8 cellular contexts compared by ENCODE assay signal in genomic region chr15:74432968-74433591, GRCh38. TPM values are rescaled to one million over a fixed set of nuclear protein-coding genes. Genes with fewer than 3 reads are reported as not detected.
A peak's percentile ranks its signal among the peaks of the same experiment; 100 is the strongest.
DNase-seq lines count a peak whose midpoint lies in the region; FAIRE-seq and TF ChIP-seq lines count a peak whose summit lies in the region.

No MANE protein-coding gene starts in this region.

- no peak overlapping the region for H3K4ac ChIP-seq in H1 (replicated peaks; ENCODE audit: insufficient read length, low read depth, low read length)

- H3K79me1 ChIP-seq in H1 (ENCODE audit: low read depth, low read length): no peaks in the 10 kb centered on the region; the same call in none of the 2 replicates

- H3K4me2 ChIP-seq in OCI-LY3 (ENCODE audit: low read length) (peak overlapping the region; percentile 95), H1 (ENCODE audit: insufficient read depth in 1 of 2, low read depth in 2 of 2, low read length in 2 of 2) (peak overlapping the region; percentile 75 to 90), neural progenitor cell (peak overlapping the region; percentile 98)

- no peak overlapping the region for H2AK5ac ChIP-seq in H1 (ENCODE audit: low read depth, low read length)

- no peak for TF ChIP-seq POLR2A in H1 (IDR thresholded peaks at IDR 0.05; ENCODE audit: control extremely low read depth in 1 of 2, low read depth in 2 of 2, low read length in 2 of 2)

- H3K4me1 ChIP-seq in OCI-LY3 (ENCODE audit: low read length) (peaks cover 73% of the 10 kb centered on the region), H1 (replicated peaks in 1 of 4; ENCODE audit: control insufficient read depth in 3 of 4, insufficient read depth in 4 of 4, low read length in 3 of 4) (peaks cover 0 to 12% (median 7%) of the 10 kb centered on the region in 4 experiments; a peak in 6 of 7 replicates), neural progenitor cell (peaks cover 13% of the 10 kb centered on the region)

- peak overlapping the region; percentile 69 for H4K8ac ChIP-seq in H1 (ENCODE audit: extremely low read depth, insufficient read depth, low read length)

- no peak overlapping the region; the same call in 1 of the 2 replicates for H2BK15ac ChIP-seq in H1 (ENCODE audit: low read length)

- H3F3A ChIP-seq in neural progenitor cell (ENCODE audit: low read depth): peaks cover 8% of the 10 kb centered on the region

- H3K27ac Mint-ChIP-seq in neural progenitor cell: no peak overlapping the region

- H3K23ac ChIP-seq in H1 (ENCODE audit: insufficient read length): no peak overlapping the region

- no peak overlapping the region for H4K91ac ChIP-seq in H1 (replicated peaks; ENCODE audit: insufficient read length, low read length)

- peak overlapping the region; percentile 84 for H3K4me3 Mint-ChIP-seq in neural progenitor cell

- POLR2A ChIA-PET in H1 (lab: Charles Lee; ENCODE audit: partially characterized antibody): interaction anchor here (1.1 to 1.4 kb wide), 2 partner anchors 11 to 19 kb away, joined by 3 to 4 read pairs; no protein-coding TSS in a partner anchor

- H3K56ac ChIP-seq in H1 (replicated peaks; ENCODE audit: insufficient read length, low read depth, low read length): peak overlapping the region; percentile 54

- CTCF ChIA-PET in H1 (lab: Charles Lee; ENCODE audit: partially characterized antibody): interaction anchor here (0.9 to 41.3 kb wide), 4 partner anchors 15 to 103 kb away, joined by 3 to 1311 read pairs (median 4); partner anchors contain the start of gene CYP11A1

- H3K18ac ChIP-seq in H1 (ENCODE audit: extremely low read depth, low read length): peak overlapping the region; percentile 60; the same call in 1 of the 2 replicates

- H3K79me2 ChIP-seq in OCI-LY3 (ENCODE audit: low read length) (peaks cover 83% of the 10 kb centered on the region), H1 (ENCODE audit: control insufficient read depth in 1 of 2, insufficient read depth in 2 of 2, low read length in 2 of 2) (peaks cover 0 to 22% of the 10 kb centered on the region in 2 experiments; a peak in 2 of 4 replicates), neural progenitor cell (ENCODE audit: low read depth) (peaks cover 4% of the 10 kb centered on the region)

- H3K4me3 ChIP-seq in OCI-LY3 (ENCODE audit: low read length) (peak overlapping the region; percentile 95), H1 (ENCODE audit: extremely low read depth in 1 of 4, insufficient read depth in 2 of 4, low read depth in 3 of 4, low read length in 4 of 4) (peak overlapping the region; percentile 70 to 89 (median 76)), neural progenitor cell (peak overlapping the region; percentile 78)

- H3K9ac ChIP-seq in OCI-LY3 (ENCODE audit: low read length) (peak overlapping the region; percentile 99), H1 (replicated peaks in 1 of 4; ENCODE audit: extremely low read depth in 1 of 4, low read depth in 3 of 4, low read length in 3 of 4) (peak overlapping the region in 3 of 4 experiments; percentile 42 to 58 (median 56); a peak in 6 of 7 replicates), neural progenitor cell (no peak overlapping the region)

- H3K27me3 ChIP-seq in OCI-LY3 (ENCODE audit: low read depth, low read length): no peaks in the 10 kb centered on the region
- peaks cover 0 to 14% (median 10%) of the 10 kb centered on the region in 4 experiments; a peak in 5 of 7 replicates for H3K27me3 ChIP-seq in H1 (replicated peaks in 1 of 4; ENCODE audit: control insufficient read depth in 3 of 4, extremely low read depth in 1 of 4, insufficient read depth in 3 of 4, low read length in 3 of 4)
- H3K27me3 ChIP-seq in neural progenitor cell: peaks cover 49% of the 10 kb centered on the region

- H3K36me3 ChIP-seq in OCI-LY3 (replicated peaks; ENCODE audit: low read depth, low read length): peaks cover 54% of the 10 kb centered on the region
- no peaks in the 10 kb centered on the region for H3K36me3 ChIP-seq in H1 (ENCODE audit: control insufficient read depth in 2 of 4, insufficient read depth in 4 of 4, low read length in 3 of 4)
- no peaks in the 10 kb centered on the region for H3K36me3 ChIP-seq in neural progenitor cell

- H3K23me2 ChIP-seq in H1 (ENCODE audit: low read depth, low read length): peaks cover 16% of the 10 kb centered on the region; the same call in 1 of the 2 replicates

- no peak overlapping the region for H4K5ac ChIP-seq in H1 (ENCODE audit: insufficient read length, low read depth, low read length)

- H2BK20ac ChIP-seq in H1 (ENCODE audit: low read length): no peak overlapping the region

- no peak overlapping the region for H2BK12ac ChIP-seq in H1 (ENCODE audit: low read depth, low read length)

- peaks cover 48% of the 10 kb centered on the region for H4K20me1 ChIP-seq in OCI-LY3 (ENCODE audit: insufficient read depth, low read length)
- H4K20me1 ChIP-seq in H1 (replicated peaks in 1 of 2; ENCODE audit: control insufficient read depth in 1 of 2, insufficient read depth in 2 of 2, low read length in 2 of 2): peaks cover 10 to 20% of the 10 kb centered on the region in 2 experiments
- H4K20me1 ChIP-seq in neural progenitor cell (ENCODE audit: low read depth): peaks cover 32% of the 10 kb centered on the region

- peaks cover 14% of the 10 kb centered on the region for H3K27me3 Mint-ChIP-seq in neural progenitor cell (ENCODE audit: insufficient read depth, low read depth)

- no peak for TF ChIP-seq RAD21 in H1 (IDR thresholded peaks at IDR 0.05 in 1 of 2, conservative IDR thresholded peaks at IDR 0.05 in 1 of 2; ENCODE audit: low read depth in 2 of 2, low read length in 2 of 2)

- H3K4me1 Mint-ChIP-seq in neural progenitor cell: peaks cover 34% of the 10 kb centered on the region

- no peaks in the 10 kb centered on the region for H3K9me3 Mint-ChIP-seq in neural progenitor cell

- TF ChIP-seq CTCF in OCI-LY3 (IDR thresholded peaks at IDR 0.05; ENCODE audit: low read depth, low read length): no peak
- TF ChIP-seq CTCF in H1 (IDR thresholded peaks at IDR 0.05; ENCODE audit: control extremely low read depth in 1 of 3, insufficient read depth in 1 of 3, low read depth in 1 of 3, low read length in 3 of 3): no peak
- TF ChIP-seq CTCF in neural progenitor cell (IDR thresholded peaks at IDR 0.05): no peak

- peak overlapping the region; percentile 85 for H3K27ac ChIP-seq in OCI-LY3 (ENCODE audit: low read length)
- no peak overlapping the region for H3K27ac ChIP-seq in H1 (ENCODE audit: low read depth, low read length)
- no peak overlapping the region for H3K27ac ChIP-seq in neural progenitor cell

- H2AFZ ChIP-seq in OCI-LY3 (ENCODE audit: low read depth, low read length) (no peak overlapping the region), H1 (ENCODE audit: low read length) (no peak overlapping the region), neural progenitor cell (replicated peaks) (peak overlapping the region; percentile 53)

- no peak overlapping the region for H3K14ac ChIP-seq in H1 (ENCODE audit: insufficient read length)

- FAIRE-seq in H1 (lab: Jason Lieb, UNC): no peak

- 2% methylated on average over 17 of the region's 64 CpGs; no CpG with 5 or more reads in 1 of the 2 experiments for WGBS in H1 (ENCODE audit: extremely low coverage in 1 of 2, insufficient coverage in 1 of 2, insufficient read length in 1 of 2, insufficient replicate concordance in 2 of 2, low coverage in 1 of 2, low lambda C conversion rate in 2 of 2, missing lambda C conversion rate in 1 of 2), 2 experiments

- no peaks in the 10 kb centered on the region for H3K36me3 Mint-ChIP-seq in neural progenitor cell

- H3K9me3 ChIP-seq in OCI-LY3 (ENCODE audit: insufficient read depth, low read length): no peaks in the 10 kb centered on the region
- no peaks in the 10 kb centered on the region for H3K9me3 ChIP-seq in H1 (ENCODE audit: insufficient read depth in 2 of 2, low read depth in 1 of 2, low read length in 1 of 2)
- no peaks in the 10 kb centered on the region for H3K9me3 ChIP-seq in neural progenitor cell (ENCODE audit: low read depth)

- no peak overlapping the region for H2BK5ac ChIP-seq in H1 (ENCODE audit: low read depth, low read length)

- TF ChIP-seq EP300 in H1 (IDR thresholded peaks at IDR 0.05; ENCODE audit: borderline replicate concordance in 1 of 2, low read depth in 2 of 2, low read length in 2 of 2): no peak

- DNase-seq in NCI-H748 (lab: John Stamatoyannopoulos, UW; ENCODE audit: unreplicated experiment) (peak; percentile 49), NCI-H748 treated with DMSO at 0.1 percent for 48 hours (lab: John Stamatoyannopoulos, UW) (no peak), H1 (ENCODE audit: low read depth in 1 of 2, low spot score in 2 of 2) (no peak), neural progenitor cell (ENCODE audit: low spot score) (peak; percentile 49), SIG-M5 (lab: John Stamatoyannopoulos, UW) (no peak), cerebellar cortex (ENCODE audit: low spot score) (no peak), NCI-H1092 (lab: John Stamatoyannopoulos, UW) (no peak)

- no peak overlapping the region for H2BK120ac ChIP-seq in H1 (replicated peaks; ENCODE audit: low read depth, low read length)

TF ChIP-seq in H1, 55 proteins besides CTCF, POLR2A, EP300 and RAD21 (continues in another document):
- TF ChIP-seq ATF3 (IDR thresholded peaks at IDR 0.05; ENCODE audit: insufficient read depth, low read depth, low read length): no peak

RNA-seq across cellular contexts. Expression of gene SEMA7A, which starts 0.7 kb away (rescaled TPM):
- 14.6 and 15.0 TPM in 2 replicates for total RNA-seq in H1 (2021; fragmentation: NEBNext Ultra II Directional; extraction: Animal tissue kit (Norgen Biotek cat#: 25700))
- 10.7 and 13.4 TPM in 2 replicates for polyA plus RNA-seq in H1 (2011; rRNA removed)
- 10.9 TPM for polyA plus RNA-seq in H1 (2011; cell fraction: cytosol; rRNA removed)
- polyA plus RNA-seq in H1 (2011; cell fraction: nucleus; rRNA removed): 19.2 TPM
- polyA plus RNA-seq in H1 (2012, experiment 1 of 2): 10.5 to 14.0 TPM (median 12.0 TPM) in 4 replicates
- 11.5 TPM for polyA plus RNA-seq in H1 (2012, experiment 2 of 2)
- 16.7 TPM for polyA plus RNA-seq in H1 (2013, experiment 1 of 2)
- polyA plus RNA-seq in H1 (2013, experiment 2 of 2): 16.7 TPM
- polyA minus RNA-seq in H1 (2011; rRNA and poly(A)+ RNA removed): 10.7 and 12.5 TPM in 2 replicates
- 4.6 TPM for polyA minus RNA-seq in H1 (2011; cell fraction: cytosol; rRNA and poly(A)+ RNA removed)
- polyA minus RNA-seq in H1 (2011; cell fraction: nucleus; rRNA and poly(A)+ RNA removed): 9.5 TPM
- 3.5 and 11.7 TPM in 2 replicates for total RNA-seq in neural progenitor cell (ENCODE audit: low replicate concordance)

RNA-seq across cellular contexts. Expression of gene UBL7, which starts 27.9 kb away (rescaled TPM):
- total RNA-seq in H1 (2021; fragmentation: NEBNext Ultra II Directional; extraction: Animal tissue kit (Norgen Biotek cat#: 25700)): 71.5 and 76.7 TPM in 2 replicates
- polyA plus RNA-seq in H1 (2011; rRNA removed): 183 and 186 TPM in 2 replicates
- 101 TPM for polyA plus RNA-seq in H1 (2011; cell fraction: cytosol; rRNA removed)
- 85.9 TPM for polyA plus RNA-seq in H1 (2011; cell fraction: nucleus; rRNA removed)
- polyA plus RNA-seq in H1 (2012, experiment 1 of 2): 56.4 to 78.9 TPM (median 73.2 TPM) in 4 replicates
- polyA plus RNA-seq in H1 (2012, experiment 2 of 2): 143 TPM
- 41.2 TPM for polyA plus RNA-seq in H1 (2013, experiment 1 of 2)
- polyA plus RNA-seq in H1 (2013, experiment 2 of 2): 42.3 TPM
- 83.6 and 88.4 TPM in 2 replicates for polyA minus RNA-seq in H1 (2011; rRNA and poly(A)+ RNA removed)
- 31.5 TPM for polyA minus RNA-seq in H1 (2011; cell fraction: cytosol; rRNA and poly(A)+ RNA removed)
- 27.7 TPM for polyA minus RNA-seq in H1 (2011; cell fraction: nucleus; rRNA and poly(A)+ RNA removed)
- total RNA-seq in neural progenitor cell (ENCODE audit: low replicate concordance): 60.4 and 69.3 TPM in 2 replicates

Comparison
In these comparisons a context has a peak if more than half of its experiments do, and no peak if none do; other contexts are left out.
1. DNase-seq: peak in NCI-H748 (single experiment) and neural progenitor cell (single experiment); none in NCI-H748 treated with DMSO at 0.1 percent for 48 hours (single experiment), H1 (0 of 2), SIG-M5 (single experiment), cerebellar cortex (single experiment) and NCI-H1092 (single experiment).
2. Peak in every context shown above with its lines, with median percentiles within 50 percentile points of each other: H3K4me2 ChIP-seq and H3K4me3 ChIP-seq.